ENCODE assay signal across 8 cellular contexts in the genomic region with DNA sequence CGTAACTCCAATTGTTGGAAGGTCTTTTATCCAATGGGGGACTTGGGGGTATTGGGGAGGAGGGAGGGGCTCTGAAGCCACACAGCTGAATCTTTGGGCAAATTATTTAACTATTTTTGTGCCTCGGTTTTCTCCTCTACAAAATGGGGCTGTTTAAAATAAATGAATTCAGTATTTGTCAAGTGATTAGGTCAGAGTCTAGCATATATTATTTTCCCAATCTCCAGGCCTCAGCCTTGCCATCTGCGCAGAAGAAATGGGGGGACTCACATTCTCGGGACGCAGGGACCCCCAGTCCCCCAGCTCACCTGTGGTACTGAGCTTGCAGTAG. TPM values are rescaled to one million over a fixed set of nuclear protein-coding genes. Genes with fewer than 3 reads are reported as not detected.
DNase-seq lines count a peak whose midpoint lies in the region; ATAC-seq and TF ChIP-seq lines count a peak whose summit lies in the region.

No MANE protein-coding gene starts in this region.

- H3K4me1 Mint-ChIP-seq in T-helper 2 cell treated with Interferon-gamma antibody and Interleukin-4, amounts not matched to agents 5 μg/mL and 100 μg/mL, for 36 hours (ENCODE audit: low read depth): peaks cover 22% of the 10 kb centered on the region

- H3K4me3 ChIP-seq in suprapubic skin: peak overlapping the region; percentile 81

- H3K36me3 ChIP-seq in suprapubic skin: peaks cover 27% of the 10 kb centered on the region

- DNase-seq in T-helper 2 cell treated with Interferon-gamma antibody and Interleukin-4, amounts not matched to agents 5 μg/mL and 100 μg/mL, for 36 hours (ENCODE audit: low spot score): no peak
- no peak for DNase-seq in T-helper 2 cell
- no peak for DNase-seq in suprapubic skin (ENCODE audit: low spot score in 2 of 2)
- DNase-seq in NCI-H1105 (lab: John Stamatoyannopoulos, UW): no peak
- DNase-seq in AG08395 (ENCODE audit: low spot score): no peak

- H3K27me3 ChIP-seq in layer of hippocampus (ENCODE audit: control insufficient read depth, insufficient read depth, low read length): no peaks in the 10 kb centered on the region
- no peaks in the 10 kb centered on the region for H3K27me3 ChIP-seq in suprapubic skin

- 24% methylated on average over 5 of the region's 5 CpGs for WGBS in suprapubic skin

- no peaks in the 10 kb centered on the region for H3K9me3 Mint-ChIP-seq in T-helper 2 cell treated with Interferon-gamma antibody and Interleukin-4, amounts not matched to agents 5 μg/mL and 100 μg/mL, for 36 hours

- H3K4me1 ChIP-seq in suprapubic skin: peaks cover 61% of the 10 kb centered on the region

- no peaks in the 10 kb centered on the region for H3K9me3 ChIP-seq in suprapubic skin

- H3K27ac ChIP-seq in angular gyrus (ENCODE audit: low read depth, low read length): peak overlapping the region; percentile 91
- peak overlapping the region; percentile 87 for H3K27ac ChIP-seq in layer of hippocampus (ENCODE audit: low read depth, low read length)
- peak overlapping the region; percentile 96 for H3K27ac ChIP-seq in suprapubic skin

- peaks cover 39% of the 10 kb centered on the region for H3K36me3 Mint-ChIP-seq in T-helper 2 cell treated with Interferon-gamma antibody and Interleukin-4, amounts not matched to agents 5 μg/mL and 100 μg/mL, for 36 hours (ENCODE audit: low read depth)

- TF ChIP-seq CTCF in suprapubic skin (IDR thresholded peaks at IDR 0.05): no peak

- H3K4me3 Mint-ChIP-seq in T-helper 2 cell treated with Interferon-gamma antibody and Interleukin-4, amounts not matched to agents 5 μg/mL and 100 μg/mL, for 36 hours: peak overlapping the region; percentile 95

- TF ChIP-seq EP300 in suprapubic skin (IDR thresholded peaks at IDR 0.05): no peak

- ATAC-seq in HG03520 (IDR thresholded peaks at IDR 0.05; ENCODE audit: unreplicated experiment): no peak

- no peak for TF ChIP-seq POLR2A in suprapubic skin (IDR thresholded peaks at IDR 0.05)

- no peaks in the 10 kb centered on the region for H3K27me3 Mint-ChIP-seq in T-helper 2 cell treated with Interferon-gamma antibody and Interleukin-4, amounts not matched to agents 5 μg/mL and 100 μg/mL, for 36 hours (ENCODE audit: low read depth)

- H3K27ac Mint-ChIP-seq in T-helper 2 cell treated with Interferon-gamma antibody and Interleukin-4, amounts not matched to agents 5 μg/mL and 100 μg/mL, for 36 hours: peak overlapping the region; percentile 91

RNA-seq across cellular contexts. Expression of a gene that starts 1.5 kb away (rescaled TPM):
- 100 to 1,000 TPM; 339 to 403 (median 382) TPM for total RNA-seq in suprapubic skin

RNA-seq across cellular contexts. Expression of a gene that starts 31.7 kb away (rescaled TPM):
- total RNA-seq in suprapubic skin: 10 to 100 TPM; 18.2 to 35.6 (median 27.3) TPM

RNA-seq across cellular contexts. Expression of a gene that starts 33.3 kb away (rescaled TPM):
- 10 to 100 TPM; 49.9 to 76.2 (median 57.1) TPM for total RNA-seq in suprapubic skin
